In genomic region chr3:128217702-128218475, GRCh38 we compare ENCODE assay signal across 10 cellular contexts.
A peak's percentile ranks its signal among the peaks of the same experiment; 100 is the strongest.
DNase-seq lines count a peak whose midpoint lies in the region; ATAC-seq and TF ChIP-seq lines count a peak whose summit lies in the region.
"Had no signal": no experiment of that assay in that cellular context is flagged by ENCODE, and none has a peak within 500 bp of the region (broad histone marks: within the 10 kb centered on the region; RNA-seq: fewer than 3 reads in every experiment).

No MANE protein-coding gene starts in this region.

- H3K27ac ChIP-seq in SK-N-SH (ENCODE audit: low read depth in 2 of 2, low read length in 1 of 2) (peak overlapping the region; percentile 35 to 96; a peak in 3 of 4 replicates), mesenchymal stem cell (ENCODE audit: low read length, poor library complexity, severe bottlenecking) (no peak overlapping the region), dorsolateral prefrontal cortex (no peak overlapping the region)
- H3K27ac ChIP-seq: ovary had no signal

- no peaks in the 10 kb centered on the region for H3K27me3 ChIP-seq in SK-N-SH (ENCODE audit: insufficient read depth)
- H3K27me3 ChIP-seq in mesenchymal stem cell (ENCODE audit: control insufficient read depth in 1 of 2, insufficient read depth in 1 of 2, low read length in 2 of 2): no peaks in the 10 kb centered on the region
- H3K27me3 ChIP-seq in dorsolateral prefrontal cortex: no peaks in the 10 kb centered on the region
- H3K27me3 ChIP-seq: ovary had no signal

- H3K9ac ChIP-seq in SK-N-SH (no peak overlapping the region), mesenchymal stem cell (ENCODE audit: low read length) (no peak overlapping the region)

- peak overlapping the region in 1 of 2 experiments; percentile 66 for H3K4ac ChIP-seq in mesenchymal stem cell (ENCODE audit: low read depth in 1 of 2, low read length in 2 of 2)

- H2BK15ac ChIP-seq in mesenchymal stem cell (ENCODE audit: low read depth, poor library complexity, severe bottlenecking): peak overlapping the region; percentile 73

- CTCF ChIA-PET in SK-N-SH (lab: Yijun Ruan, JAX): interaction anchor here (0.8 to 1.0 kb wide), 4 partner anchors 10 to 123 kb away, joined by 3 to 6 read pairs (median 3); no protein-coding TSS in a partner anchor

- intact Hi-C loops in dorsolateral prefrontal cortex (cut with DNase I): no loop called here

- H4K20me1 ChIP-seq in SK-N-SH (ENCODE audit: insufficient read depth): no peaks in the 10 kb centered on the region

- POLR2A ChIA-PET in SK-N-SH (lab: Yijun Ruan, JAX): no interaction called here

- peak overlapping the region; percentile 19 for H2AK5ac ChIP-seq in mesenchymal stem cell (ENCODE audit: low read length, severe bottlenecking)

- H3K23ac ChIP-seq in mesenchymal stem cell (ENCODE audit: low read length in 2 of 2): no peak overlapping the region

- no peak; a peak in 1 of 4 replicates for TF ChIP-seq EP300 in SK-N-SH (IDR thresholded peaks at IDR 0.05; ENCODE audit: borderline replicate concordance in 1 of 2, low read depth in 1 of 2, low read length in 1 of 2)

- peak overlapping the region; percentile 64 for H2BK120ac ChIP-seq in mesenchymal stem cell (ENCODE audit: low read depth, low read length)

- H3K4me2 ChIP-seq in SK-N-SH (no peak overlapping the region), mesenchymal stem cell (ENCODE audit: low read length, poor library complexity, severe bottlenecking) (no peak overlapping the region)

- H3K9me3 ChIP-seq in SK-N-SH (no peaks in the 10 kb centered on the region; the same call in 1 of the 2 replicates), mesenchymal stem cell (ENCODE audit: control insufficient read depth, low read length) (peaks cover 3% of the 10 kb centered on the region)
- H3K9me3 ChIP-seq: ovary had no signal

- H4K8ac ChIP-seq in mesenchymal stem cell (ENCODE audit: low read length): peak overlapping the region; percentile 70

- H3K79me2 ChIP-seq in SK-N-SH (ENCODE audit: insufficient read depth): peaks cover 3% of the 10 kb centered on the region; the same call in 1 of the 2 replicates

- no peaks in the 10 kb centered on the region for H3F3A ChIP-seq in SK-N-SH (replicated peaks; ENCODE audit: insufficient read depth)

- DNase-seq in GM12865 (ENCODE audit: low read depth) (peak; percentile 46), SK-N-SH (peak; percentile 41), mesenchymal stem cell (peak; percentile 89), HuH-7 (ENCODE audit: low spot score) (no peak), NCI-H1048 (lab: John Stamatoyannopoulos, UW) (no peak), AG08396 (ENCODE audit: low spot score) (no peak), dorsolateral prefrontal cortex (no peak)
- DNase-seq: ovary had no signal

- H3K4me3 ChIP-seq in GM12865 (ENCODE audit: low read depth, low read length): no peak overlapping the region
- no peak overlapping the region for H3K4me3 ChIP-seq in SK-N-SH (ENCODE audit: low read depth in 2 of 2, low read length in 1 of 2)
- no peak overlapping the region for H3K4me3 ChIP-seq in mesenchymal stem cell (ENCODE audit: insufficient read depth in 1 of 2, low read depth in 1 of 2, low read length in 2 of 2)
- no peak overlapping the region for H3K4me3 ChIP-seq in dorsolateral prefrontal cortex
- H3K4me3 ChIP-seq: ovary had no signal

- no peak overlapping the region for H2BK5ac ChIP-seq in mesenchymal stem cell (ENCODE audit: low read depth, low read length, poor library complexity, severe bottlenecking)

- H3K18ac ChIP-seq in mesenchymal stem cell (ENCODE audit: low read depth in 1 of 2, low read length in 2 of 2): peak overlapping the region in 1 of 2 experiments; percentile 77

- H3K4me1 ChIP-seq in SK-N-SH (ENCODE audit: control insufficient read depth in 1 of 2, insufficient read depth in 2 of 2, low read depth in 1 of 2, low read length in 1 of 2): peaks cover 10 to 37% of the 10 kb centered on the region in 2 experiments; a peak in 3 of 4 replicates
- peaks cover 20% of the 10 kb centered on the region for H3K4me1 ChIP-seq in mesenchymal stem cell (ENCODE audit: control insufficient read depth, insufficient read depth, low read depth, low read length)

- H3K9me2 ChIP-seq in SK-N-SH: no peaks in the 10 kb centered on the region

- H2AFZ ChIP-seq in SK-N-SH (ENCODE audit: low read depth): no peak overlapping the region
- H2AFZ ChIP-seq in mesenchymal stem cell (ENCODE audit: low read depth, low read length): no peak overlapping the region

- H3K36me3 ChIP-seq in SK-N-SH (replicated peaks in 1 of 2; ENCODE audit: control insufficient read depth in 1 of 2, insufficient read depth in 2 of 2, low read length in 1 of 2) (no peaks in the 10 kb centered on the region), mesenchymal stem cell (ENCODE audit: control insufficient read depth in 1 of 2, insufficient read depth in 2 of 2, low read depth in 1 of 2, low read length in 2 of 2) (no peaks in the 10 kb centered on the region)
- H3K36me3 ChIP-seq: ovary had no signal

- WGBS in SK-N-SH (ENCODE audit: low lambda C conversion rate): 70% methylated on average over 5 of the region's 5 CpGs
- 60% methylated on average over 4 of the region's 5 CpGs for WGBS in mesenchymal stem cell

- H3K14ac ChIP-seq in mesenchymal stem cell (ENCODE audit: low read length in 2 of 2): no peak overlapping the region

- peak overlapping the region; percentile 93 for H4K91ac ChIP-seq in mesenchymal stem cell (ENCODE audit: low read length)

- H2BK12ac ChIP-seq in mesenchymal stem cell (ENCODE audit: low read length in 2 of 2): peak overlapping the region; percentile 93 to 95

- TF ChIP-seq RAD21 in SK-N-SH (IDR thresholded peaks at IDR 0.05; ENCODE audit: low read length): no peak

- H3K79me1 ChIP-seq in mesenchymal stem cell (replicated peaks; ENCODE audit: low read length, poor library complexity, severe bottlenecking): peaks cover 12% of the 10 kb centered on the region

- TF ChIP-seq CTCF in GM12865 (IDR thresholded peaks at IDR 0.05; ENCODE audit: insufficient read depth, low read depth, low read length, missing control alignments): no peak
- no peak for TF ChIP-seq CTCF in SK-N-SH (IDR thresholded peaks at IDR 0.05)
- TF ChIP-seq CTCF in dorsolateral prefrontal cortex (IDR thresholded peaks at IDR 0.05 in 54 of 56, conservative IDR thresholded peaks at IDR 0.05 in 2 of 56; ENCODE audit: low read depth in 1 of 56, partially characterized antibody in 56 of 56): no peak

- ATAC-seq in HG02588 (IDR thresholded peaks at IDR 0.05; ENCODE audit: unreplicated experiment): peak; percentile 62
- ATAC-seq: activated CD4-positive, CD25-positive, alpha-beta regulatory T cell treated with anti-CD3 and anti-CD28 coated beads, Interleukin-2, amount 50 U/mL, for 24 hours had no signal

TF ChIP-seq in SK-N-SH, 30 proteins besides CTCF, POLR2A, EP300 and RAD21:
- TF ChIP-seq, protein P1, sequence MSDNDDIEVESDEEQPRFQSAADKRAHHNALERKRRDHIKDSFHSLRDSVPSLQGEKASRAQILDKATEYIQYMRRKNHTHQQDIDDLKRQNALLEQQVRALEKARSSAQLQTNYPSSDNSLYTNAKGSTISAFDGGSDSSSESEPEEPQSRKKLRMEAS (IDR thresholded peaks at IDR 0.05; ENCODE audit: low read depth): no peak
- TF ChIP-seq RXRA (IDR thresholded peaks at IDR 0.05; ENCODE audit: borderline replicate concordance, low read depth) (no peak), YY1 (IDR thresholded peaks at IDR 0.05; ENCODE audit: low read depth) (no peak), RCOR1 (IDR thresholded peaks at IDR 0.05; ENCODE audit: low read length) (0 out of 2 replicates have a peak, but pooled peaks have one; percentile 20), FOXM1 (IDR thresholded peaks at IDR 0.05; ENCODE audit: low read depth) (no peak), FOXJ3 (CRISPR knock-in tag; IDR thresholded peaks at IDR 0.05) (no peak), ZBTB33 (IDR thresholded peaks at IDR 0.05; ENCODE audit: borderline replicate concordance, low read depth) (no peak), ELF1 (IDR thresholded peaks at IDR 0.05) (no peak), GATA2 (CRISPR knock-in tag; IDR thresholded peaks at IDR 0.05) (0 out of 2 replicates have a peak, but pooled peaks have one; percentile 16)

Comparison
In these comparisons a context has a peak if more than half of its experiments do, and no peak if none do; other contexts are left out.
1. DNase-seq: peak in GM12865 (single experiment), SK-N-SH (single experiment) and mesenchymal stem cell (single experiment); none in HuH-7 (single experiment), NCI-H1048 (single experiment), AG08396 (single experiment) and dorsolateral prefrontal cortex (0 of 10).
2. H3K27ac ChIP-seq: peak in SK-N-SH (2 of 2); none in mesenchymal stem cell (single experiment) and dorsolateral prefrontal cortex (0 of 59).